ENCODE assay signal across 8 cellular contexts in the genomic region with DNA sequence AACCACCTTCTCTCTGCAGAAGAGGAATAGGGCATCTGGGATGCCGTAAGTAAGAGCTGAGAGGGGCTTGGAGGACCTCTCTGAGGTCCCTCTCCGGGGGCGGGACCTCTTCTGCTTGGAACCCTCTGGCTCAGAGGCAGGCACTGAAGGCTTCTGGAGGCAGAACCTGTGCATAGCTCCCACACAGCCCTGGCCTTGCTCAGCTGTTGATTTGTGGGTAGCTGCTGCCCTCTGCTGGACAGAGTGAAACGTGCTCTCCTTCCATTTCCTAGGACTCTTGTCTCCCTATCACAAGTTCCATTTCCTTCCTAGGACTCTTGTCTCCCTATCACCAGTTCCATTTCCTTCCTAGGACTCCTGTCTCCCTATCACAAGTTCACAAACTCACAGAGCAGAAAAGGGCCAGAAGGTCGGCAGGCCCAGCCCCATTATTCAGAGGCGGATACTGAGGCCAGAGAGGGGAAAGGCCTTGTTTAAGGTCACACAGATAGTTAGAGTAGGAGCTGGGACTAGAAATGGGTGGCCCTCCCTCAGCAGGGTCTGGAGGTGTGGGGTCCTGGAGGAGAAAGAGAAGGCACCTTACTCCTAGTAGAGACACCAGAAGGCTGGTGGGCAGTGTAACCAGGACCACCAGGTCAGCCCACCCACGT. TPM values are rescaled to one million over a fixed set of nuclear protein-coding genes. Genes with fewer than 3 reads are reported as not detected.
DNase-seq lines count a peak whose midpoint lies in the region; ATAC-seq, FAIRE-seq and TF ChIP-seq lines count a peak whose summit lies in the region.

No MANE protein-coding gene starts in this region.

- TF ChIP-seq POLR2A in GM12892 (IDR thresholded peaks at IDR 0.05; ENCODE audit: low read depth, low read length), result no peak

- H3K27ac ChIP-seq in left ventricle myocardium inferior (replicated peaks), result no peak overlapping the region

- FAIRE-seq in GM12892 (lab: Jason Lieb, UNC), result peak; percentile 74

- H3K4me3 ChIP-seq in left ventricle myocardium inferior (no peak overlapping the region), retinal pigment epithelial cell (ENCODE audit: low read length) (no peak overlapping the region)

- TF ChIP-seq CTCF in left ventricle myocardium inferior (IDR thresholded peaks at IDR 0.05; ENCODE audit: borderline replicate concordance), result peak; percentile 88
- peak; percentile 85 for TF ChIP-seq CTCF in retinal pigment epithelial cell (conservative IDR thresholded peaks at IDR 0.05; ENCODE audit: low read depth, low read length)

- H3K9me3 ChIP-seq in left ventricle myocardium inferior (replicated peaks), result no peaks in the 10 kb centered on the region

- intact Hi-C loops in left ventricle myocardium inferior (cut with micrococcal nuclease), result loop anchor here (10.0 kb wide), 2 partner anchors 50 to 290 kb away; no protein-coding TSS in a partner anchor

- peaks cover 51% of the 10 kb centered on the region for H3K36me3 ChIP-seq in left ventricle myocardium inferior

- ATAC-seq in HG02840 (IDR thresholded peaks at IDR 0.05; ENCODE audit: low FRiP score, unreplicated experiment), result peak; percentile 73

- DNase-seq in GM12892 (ENCODE audit: insufficient read length), result peak; percentile 66
- peak; percentile 72 for DNase-seq in NCI-H146 treated with DMSO at 0.1 percent for 48 hours (lab: John Stamatoyannopoulos, UW; ENCODE audit: unreplicated experiment)
- peak; percentile 38 to 72 (median 59) for DNase-seq in T-helper 1 cell
- DNase-seq in amniotic epithelial cell (ENCODE audit: low read depth), result peak; percentile 77
- peak; percentile 73 for DNase-seq in left ventricle myocardium inferior
- DNase-seq in retinal pigment epithelial cell (ENCODE audit: low read depth), result no peak
- DNase-seq in mesenteric fat pad (ENCODE audit: low spot score), result no peak

- no peaks in the 10 kb centered on the region for H3K27me3 ChIP-seq in left ventricle myocardium inferior (ENCODE audit: low read depth)

- H3K4me1 ChIP-seq in left ventricle myocardium inferior, result peaks cover 15% of the 10 kb centered on the region

RNA-seq across cellular contexts. Expression of a gene that starts 30.3 kb away (rescaled TPM):
- polyA plus RNA-seq in GM12892 (2012; ENCODE audit: missing spikeins), result 113 TPM
- 42.3 TPM for total RNA-seq in left ventricle myocardium inferior
- total RNA-seq in mesenteric fat pad, result 126 TPM

RNA-seq across cellular contexts. Expression of a gene that starts 59.7 kb away (rescaled TPM):
- polyA plus RNA-seq in GM12892 (2012; ENCODE audit: missing spikeins), result 81.7 TPM
- 18.9 TPM for total RNA-seq in left ventricle myocardium inferior
- total RNA-seq in mesenteric fat pad, result 165 TPM

Comparison
In these comparisons a context has a peak if more than half of its experiments do, and no peak if none do; other contexts are left out.
1. DNase-seq: peak in GM12892 (single experiment), NCI-H146 treated with DMSO at 0.1 percent for 48 hours (single experiment), T-helper 1 cell (5 of 5), amniotic epithelial cell (single experiment) and left ventricle myocardium inferior (single experiment); none in retinal pigment epithelial cell (single experiment) and mesenteric fat pad (single experiment).